8 cellular contexts compared by ENCODE assay signal in genomic region chr6:27809067-27809938, GRCh38.
DNase-seq lines count a peak whose midpoint lies in the region; ATAC-seq, FAIRE-seq and TF ChIP-seq lines count a peak whose summit lies in the region.

No MANE protein-coding gene starts in this region.

- no peaks in the 10 kb centered on the region for H3K27me3 ChIP-seq in HL-60 (ENCODE audit: insufficient read depth, poor library complexity, severe bottlenecking)
- no peaks in the 10 kb centered on the region for H3K27me3 ChIP-seq in GM12878 (replicated peaks in 1 of 2; ENCODE audit: control insufficient read depth in 2 of 2, insufficient read depth in 2 of 2, low read length in 1 of 2)
- no peaks in the 10 kb centered on the region for H3K27me3 ChIP-seq in mononuclear cell (ENCODE audit: insufficient read depth, low read length)

- no TSS peak for BruUV-seq in GM12878 (replicated peaks; lab: Mats Ljungman, UMichigan)

- in situ Hi-C loops in GM12878 (cut with MboI): loop anchor here (10.0 kb wide), 1 partner anchor 655 kb away; no protein-coding TSS in a partner anchor

- POLR2A ChIA-PET in GM12878 (lab: Charles Lee): interaction anchor here (0.5 to 10.0 kb wide), 19 partner anchors 8 to 1777 kb away, joined by 3 to 119 read pairs (median 4); a partner anchor contains a TSS

- TF ChIP-seq RAD21 in GM12878 (IDR thresholded peaks at IDR 0.05; ENCODE audit: insufficient read depth, low read depth, low read length): no peak

- peak overlapping the region; percentile 99 for H3K27ac ChIP-seq in 22Rv1
- peak overlapping the region; percentile 97 for H3K27ac ChIP-seq in HL-60 (replicated peaks)
- peak overlapping the region; percentile 82 for H3K27ac ChIP-seq in GM12878 (ENCODE audit: control insufficient read depth, insufficient read depth)

- intact Hi-C loops in GM12878 (cut with micrococcal nuclease; ENCODE audit: unreplicated experiment): loop anchor here (2.0 kb wide), 1 partner anchor 677 kb away; a partner anchor contains a TSS

- H3K4me3 ChIP-seq in HL-60 (replicated peaks; ENCODE audit: insufficient read depth, low read length) (peak overlapping the region; percentile 45), GM12878 (peak overlapping the region; percentile 74), mononuclear cell (ENCODE audit: low read length) (peak overlapping the region; percentile 45)

- peak overlapping the region; percentile 91 for H3K9ac ChIP-seq in GM12878 (ENCODE audit: control insufficient read depth, insufficient read depth, low read length)

- no peak for TF ChIP-seq POLR2A in GM12878 (IDR thresholded peaks at IDR 0.05; ENCODE audit: low read depth, low read length)

- H3K4me1 ChIP-seq in GM12878 (ENCODE audit: control insufficient read depth, insufficient read depth, low read length): peaks cover 25% of the 10 kb centered on the region
- H3K4me1 ChIP-seq in mononuclear cell (ENCODE audit: insufficient read depth, low read length): peaks cover 41% of the 10 kb centered on the region

- no peak overlapping the region for H2AFZ ChIP-seq in GM12878 (ENCODE audit: control insufficient read depth, low read depth, low read length)

- CTCF ChIA-PET in GM12878 (lab: Yijun Ruan, JAX): interaction anchor here (0.7 to 6.0 kb wide), 6 partner anchors 11 to 1593 kb away, joined by 3 to 61 read pairs (median 4); a partner anchor contains a TSS

- ATAC-seq in GM12878 (no peak), HG03196 (IDR thresholded peaks at IDR 0.05; ENCODE audit: unreplicated experiment) (no peak)

- H4K20me1 ChIP-seq in GM12878 (ENCODE audit: control insufficient read depth, insufficient read depth): no peaks in the 10 kb centered on the region

- TF ChIP-seq CTCF in 22Rv1 (IDR thresholded peaks at IDR 0.05) (no peak), HL-60 (IDR thresholded peaks at IDR 0.05; ENCODE audit: insufficient read depth, low read length) (no peak), GM12878 (IDR thresholded peaks at IDR 0.05 in 2 of 3, conservative IDR thresholded peaks at IDR 0.05 in 1 of 3; ENCODE audit: control insufficient read depth in 2 of 3, extremely low read depth in 1 of 3, insufficient read depth in 1 of 3, low read depth in 3 of 3, low read length in 3 of 3) (no peak)

- peak overlapping the region; percentile 86 for H3K4me2 ChIP-seq in GM12878 (ENCODE audit: control insufficient read depth, insufficient read depth)

- no peak for DNase-seq in HL-60 (ENCODE audit: low read depth in 1 of 2, low spot score in 1 of 2)
- DNase-seq in GM12878 (ENCODE audit: low read depth, low spot score): no peak
- DNase-seq in DMS153 (lab: John Stamatoyannopoulos, UW): no peak
- no peak for DNase-seq in NCI-H524 treated with DMSO at 0.1 percent for 48 hours (lab: John Stamatoyannopoulos, UW)
- DNase-seq in SW 1271 (lab: John Stamatoyannopoulos, UW): no peak

- SMC1A ChIA-PET in GM12878 (lab: Charles Lee; ENCODE audit: uncharacterized antibody, unreplicated experiment): interaction anchor here (0.6 to 5.1 kb wide), 10 partner anchors 11 to 1633 kb away, joined by 3 to 57 read pairs (median 4); a partner anchor contains a TSS

- no peak for FAIRE-seq in GM12878 (lab: Jason Lieb, UNC)

- no peaks in the 10 kb centered on the region for H3K36me3 ChIP-seq in GM12878 (ENCODE audit: control insufficient read depth in 2 of 2, insufficient read depth in 2 of 2, low read length in 1 of 2)

- 0% methylated on average over 7 of the region's 7 CpGs for WGBS in GM12878 (ENCODE audit: insufficient coverage, insufficient replicate concordance, low lambda C conversion rate, missing lambda C conversion rate)

- RAD21 ChIA-PET in GM12878 (lab: Charles Lee; ENCODE audit: unreplicated experiment): interaction anchor here (0.8 to 7.3 kb wide), 9 partner anchors 13 to 675 kb away, joined by 3 to 112 read pairs (median 5); a partner anchor contains a TSS

- H3K9me3 ChIP-seq in GM12878 (replicated peaks; ENCODE audit: control insufficient read depth, insufficient read depth, low read length) (no peaks in the 10 kb centered on the region), mononuclear cell (ENCODE audit: low read depth, low read length) (no peaks in the 10 kb centered on the region)

- H3K79me2 ChIP-seq in GM12878 (ENCODE audit: control insufficient read depth, insufficient read depth, low read length): peaks cover 18% of the 10 kb centered on the region

- TF ChIP-seq EP300 in GM12878 (IDR thresholded peaks at IDR 0.05; ENCODE audit: borderline replicate concordance in 1 of 2, control insufficient read depth in 1 of 2, low read depth in 2 of 2, low read length in 2 of 2): no peak

TF ChIP-seq in GM12878, 131 proteins besides CTCF, POLR2A, EP300 and RAD21:
- TF ChIP-seq CREM (IDR thresholded peaks at IDR 0.05; ENCODE audit: low read depth) (no peak), PKNOX1 (IDR thresholded peaks at IDR 0.05) (peak; percentile 71; the same call in 1 of the 2 replicates), ZBTB4 (CRISPR knock-in tag; IDR thresholded peaks at IDR 0.05) (0 out of 2 replicates have a peak, but pooled peaks have one; percentile 5), RFX5 (IDR thresholded peaks at IDR 0.05; ENCODE audit: low read depth, low read length) (no peak), CBFB (IDR thresholded peaks at IDR 0.05; ENCODE audit: low read depth) (no peak), ZNF592 (IDR thresholded peaks at IDR 0.05) (no peak), CHD1 (IDR thresholded peaks at IDR 0.05; ENCODE audit: low read depth, low read length) (0 out of 2 replicates have a peak, but pooled peaks have one; percentile 29)
